ENCODE assay signal across 8 cellular contexts in genomic region chr9:124940894-124941688, GRCh38. TPM values are rescaled to one million over a fixed set of nuclear protein-coding genes. Genes with fewer than 3 reads are reported as not detected.
DNase-seq lines count a peak whose midpoint lies in the region; ATAC-seq and TF ChIP-seq lines count a peak whose summit lies in the region.

A gene with protein sequence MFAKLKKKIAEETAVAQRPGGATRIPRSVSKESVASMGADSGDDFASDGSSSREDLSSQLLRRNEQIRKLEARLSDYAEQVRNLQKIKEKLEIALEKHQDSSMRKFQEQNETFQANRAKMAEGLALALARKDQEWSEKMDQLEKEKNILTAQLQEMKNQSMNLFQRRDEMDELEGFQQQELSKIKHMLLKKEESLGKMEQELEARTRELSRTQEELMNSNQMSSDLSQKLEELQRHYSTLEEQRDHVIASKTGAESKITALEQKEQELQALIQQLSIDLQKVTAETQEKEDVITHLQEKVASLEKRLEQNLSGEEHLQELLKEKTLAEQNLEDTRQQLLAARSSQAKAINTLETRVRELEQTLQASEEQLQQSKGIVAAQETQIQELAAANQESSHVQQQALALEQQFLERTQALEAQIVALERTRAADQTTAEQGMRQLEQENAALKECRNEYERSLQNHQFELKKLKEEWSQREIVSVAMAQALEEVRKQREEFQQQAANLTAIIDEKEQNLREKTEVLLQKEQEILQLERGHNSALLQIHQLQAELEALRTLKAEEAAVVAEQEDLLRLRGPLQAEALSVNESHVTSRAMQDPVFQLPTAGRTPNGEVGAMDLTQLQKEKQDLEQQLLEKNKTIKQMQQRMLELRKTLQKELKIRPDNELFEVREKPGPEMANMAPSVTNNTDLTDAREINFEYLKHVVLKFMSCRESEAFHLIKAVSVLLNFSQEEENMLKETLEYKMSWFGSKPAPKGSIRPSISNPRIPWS (minus strand): TSS chr9:124941083. CDS start chr9:124938711, 2,372 bp downstream.

- H3K23ac ChIP-seq in IMR-90 (ENCODE audit: low read depth, low read length): peak within 1 kb of the TSS; percentile 97

- H3K4ac ChIP-seq in IMR-90 (ENCODE audit: low read depth, low read length): peak within 1 kb of the TSS; percentile 96

- peak within 1 kb of the TSS; percentile 28; the same call in 1 of the 3 replicates for H2BK15ac ChIP-seq in IMR-90 (ENCODE audit: low read depth, low read length)

- H3K27ac ChIP-seq in IMR-90 (ENCODE audit: insufficient read depth, low read length) (peak within 1 kb of the TSS; percentile 93), OCI-LY7 (ENCODE audit: low read depth, low read length, poor library complexity, severe bottlenecking) (peak within 1 kb of the TSS; percentile 91)

- H3K27me3 ChIP-seq in IMR-90 (ENCODE audit: control insufficient read depth, insufficient read depth, low read length): no peaks in the 10 kb centered on the region
- no peaks in the 10 kb centered on the region for H3K27me3 ChIP-seq in mononuclear cell (ENCODE audit: insufficient read depth, low read length)

- peak within 1 kb of the TSS; percentile 94 for H2AFZ ChIP-seq in IMR-90 (replicated peaks; ENCODE audit: low read length, poor library complexity)
- peak within 1 kb of the TSS; percentile 82 for H2AFZ ChIP-seq in OCI-LY7 (ENCODE audit: low read length)

- H3K4me3 ChIP-seq in IMR-90 (ENCODE audit: insufficient read depth, low read depth, low read length): peak within 1 kb of the TSS; percentile 84
- peak within 1 kb of the TSS; percentile 81 for H3K4me3 ChIP-seq in OCI-LY7 (ENCODE audit: low read depth, low read length, poor library complexity, severe bottlenecking)
- peak within 1 kb of the TSS; percentile 82 for H3K4me3 ChIP-seq in epithelial cell of esophagus (ENCODE audit: low read length)
- H3K4me3 ChIP-seq in mononuclear cell (ENCODE audit: low read length): peak within 1 kb of the TSS; percentile 81

- H4K8ac ChIP-seq in IMR-90 (ENCODE audit: low read depth in 2 of 2, low read length in 2 of 2): peak within 1 kb of the TSS; percentile 79 to 94

- H3K36me3 ChIP-seq in IMR-90 (ENCODE audit: control insufficient read depth, insufficient read depth, low read length) (peaks cover 5% of the 10 kb centered on the region), OCI-LY7 (ENCODE audit: insufficient read depth, low read length) (peaks cover 26% of the 10 kb centered on the region)

- 0% methylated on average over 38 of the region's 71 CpGs; no CpG with 5 or more reads in 1 of the 2 experiments for WGBS in IMR-90 (ENCODE audit: extremely low coverage in 2 of 2, insufficient read length in 1 of 2), 2 experiments

- H3K9me1 ChIP-seq in IMR-90 (ENCODE audit: insufficient read depth, low read length): no peaks in the 10 kb centered on the region

- TF ChIP-seq CTCF in IMR-90 (conservative IDR thresholded peaks at IDR 0.05; ENCODE audit: low read depth, low read length): 0 out of 2 replicates have a peak, but pooled peaks have one; percentile 1
- TF ChIP-seq CTCF in OCI-LY7 (conservative IDR thresholded peaks at IDR 0.05; ENCODE audit: low read length): no peak
- no peak for TF ChIP-seq CTCF in epithelial cell of esophagus (IDR thresholded peaks at IDR 0.05; ENCODE audit: insufficient read depth, low read depth, low read length, missing control alignments)

- H4K5ac ChIP-seq in IMR-90 (ENCODE audit: low read depth, low read length): peak within 1 kb of the TSS; percentile 91

- H3K79me1 ChIP-seq in IMR-90 (ENCODE audit: low read depth in 1 of 2, low read length in 2 of 2): peaks cover 11 to 17% of the 10 kb centered on the region in 2 experiments

- H3K9me3 ChIP-seq in IMR-90 (ENCODE audit: control insufficient read depth, insufficient read depth, low read length): no peaks in the 10 kb centered on the region
- H3K9me3 ChIP-seq in OCI-LY7 (ENCODE audit: low read length): no peaks in the 10 kb centered on the region
- no peaks in the 10 kb centered on the region for H3K9me3 ChIP-seq in mononuclear cell (ENCODE audit: low read depth, low read length)

- BruUV-seq in IMR-90 (replicated peaks; lab: Mats Ljungman, UMichigan) (TSS peak; percentile 72), OCI-LY7 (replicated peaks; lab: Mats Ljungman, UMichigan) (TSS peak; percentile 79)

- POLR2A ChIA-PET in IMR-90 (lab: Charles Lee; ENCODE audit: unreplicated experiment) (no interaction called here), OCI-LY7 (lab: Charles Lee) (interaction anchor here (0.6 to 1.8 kb wide), 7 partner anchors 9 to 78 kb away, joined by 3 to 10 read pairs (median 3); no protein-coding TSS in a partner anchor)

- in situ Hi-C loops in IMR-90 (cut with MboI; ENCODE audit: low sequenced_read_pairs): loop anchor here (5.0 kb wide), 1 partner anchor 201 kb away; the partner anchor contains the start of gene SCAI

- H3K18ac ChIP-seq in IMR-90 (ENCODE audit: low read depth, low read length): peak within 1 kb of the TSS; percentile 72

- H2BK20ac ChIP-seq in IMR-90 (ENCODE audit: low read depth, low read length): peak within 1 kb of the TSS; percentile 8; the same call in 1 of the 2 replicates

- H2AK5ac ChIP-seq in IMR-90 (ENCODE audit: low read depth, low read length): peak within 1 kb of the TSS; percentile 81

- peak within 1 kb of the TSS; percentile 93 for H2BK5ac ChIP-seq in IMR-90 (ENCODE audit: low read depth, low read length, poor library complexity, severe bottlenecking)

- peak within 1 kb of the TSS; percentile 97 for H2AK9ac ChIP-seq in IMR-90 (replicated peaks; ENCODE audit: low read depth, low read length, poor library complexity)

- ATAC-seq in GM21528 (IDR thresholded peaks at IDR 0.05; ENCODE audit: low FRiP score, unreplicated experiment) (peak; percentile 79), IMR-90 (ENCODE audit: low read depth) (peak; percentile 89)

- TF ChIP-seq POLR2A in IMR-90 (IDR thresholded peaks at IDR 0.05; ENCODE audit: low read depth, low read length): peak; percentile 89

- H2BK120ac ChIP-seq in IMR-90 (ENCODE audit: low read depth, low read length): peak within 1 kb of the TSS; percentile 72

- no peaks in the 10 kb centered on the region for H3K9me2 ChIP-seq in OCI-LY7 (ENCODE audit: insufficient read depth, low read length)

- peaks cover 8% of the 10 kb centered on the region; the same call in 1 of the 2 replicates for H3K79me2 ChIP-seq in OCI-LY7 (ENCODE audit: insufficient read depth, low read depth, low read length)

- peak within 1 kb of the TSS; percentile 96 for H3K56ac ChIP-seq in IMR-90 (ENCODE audit: extremely low read depth, insufficient read depth, low read length)

- peak; percentile 4; the same call in 1 of the 2 replicates for TF ChIP-seq RAD21 in IMR-90 (IDR thresholded peaks at IDR 0.05; ENCODE audit: low read length)

- H4K91ac ChIP-seq in IMR-90 (ENCODE audit: insufficient read depth, low read depth, low read length): peak within 1 kb of the TSS; percentile 89

- dilution Hi-C loops in IMR-90 (cut with HindIII; ENCODE audit: low sequenced_read_pairs, unreplicated experiment): no loop called here

- H3K14ac ChIP-seq in IMR-90 (replicated peaks; ENCODE audit: low read depth, low read length): peak within 1 kb of the TSS; percentile 98

- CTCF ChIA-PET in IMR-90 (lab: Yijun Ruan, JAX) (no interaction called here), OCI-LY7 (lab: Charles Lee; ENCODE audit: unreplicated experiment) (no interaction called here)

- intact Hi-C loops in IMR-90 (cut with micrococcal nuclease) (loop anchor here (1.0 to 2.0 kb wide), 3 partner anchors 20 to 260 kb away; partner anchors contain the start of genes RABEPK and SCAI), OCI-LY7 (cut with micrococcal nuclease; ENCODE audit: unreplicated experiment) (loop anchor here (1.0 to 5.0 kb wide), 4 partner anchors 72 to 202 kb away; partner anchors contain the start of genes NR6A1 and SCAI)

- peak within 1 kb of the TSS; percentile 95 for H3K9ac ChIP-seq in IMR-90 (ENCODE audit: low read depth, low read length)

- DNase-seq in DMS 273 treated with DMSO at 0.1 percent for 48 hours (lab: John Stamatoyannopoulos, UW): peak; percentile 61
- DNase-seq in IMR-90: peak; percentile 93
- peak; percentile 95 for DNase-seq in OCI-LY7 (ENCODE audit: low spot score)
- peak; percentile 88 for DNase-seq in activated T-cell treated with anti-CD3 and anti-CD28 coated beads for 4 hours
- peak; percentile 95 for DNase-seq in epithelial cell of esophagus (ENCODE audit: low read depth)
- peak; percentile 88 to 92 for DNase-seq in stimulated activated CD8-positive, alpha-beta memory T cell treated with anti-CD3 and anti-CD28 coated beads, Interleukin-2, amount 100 ng/mL, for 48 hours (ENCODE audit: low read depth in 2 of 2)

- peak within 1 kb of the TSS; percentile 98 for H3K4me2 ChIP-seq in IMR-90 (ENCODE audit: low read depth, low read length)
- H3K4me2 ChIP-seq in OCI-LY7 (ENCODE audit: low read length): peak within 1 kb of the TSS; percentile 91

- H3K4me1 ChIP-seq in IMR-90 (ENCODE audit: control insufficient read depth, insufficient read depth, low read length) (peaks cover 4% of the 10 kb centered on the region; the same call in 1 of the 2 replicates), OCI-LY7 (ENCODE audit: insufficient read depth, low read length, poor library complexity, severe bottlenecking) (peaks cover 51% of the 10 kb centered on the region), mononuclear cell (ENCODE audit: insufficient read depth, low read length) (peaks cover 20% of the 10 kb centered on the region)

- H4K20me1 ChIP-seq in IMR-90 (ENCODE audit: insufficient read depth, low read length) (no peaks in the 10 kb centered on the region), OCI-LY7 (ENCODE audit: insufficient read depth, low read length) (no peaks in the 10 kb centered on the region)

TF ChIP-seq in IMR-90, 13 proteins besides CTCF, POLR2A, EP300 and RAD21 (continues in another document):
- no peak for TF ChIP-seq CEBPB (IDR thresholded peaks at IDR 0.05; ENCODE audit: low read depth, low read length)
- no peak for TF ChIP-seq CHD1 (IDR thresholded peaks at IDR 0.05; ENCODE audit: low read depth, low read length)
- no peak for TF ChIP-seq SMC3 (IDR thresholded peaks at IDR 0.05; ENCODE audit: low read depth, low read length)
- peak; percentile 82 for TF ChIP-seq BHLHE40 (IDR thresholded peaks at IDR 0.05; ENCODE audit: low read depth, low read length)
- TF ChIP-seq, protein P1, sequence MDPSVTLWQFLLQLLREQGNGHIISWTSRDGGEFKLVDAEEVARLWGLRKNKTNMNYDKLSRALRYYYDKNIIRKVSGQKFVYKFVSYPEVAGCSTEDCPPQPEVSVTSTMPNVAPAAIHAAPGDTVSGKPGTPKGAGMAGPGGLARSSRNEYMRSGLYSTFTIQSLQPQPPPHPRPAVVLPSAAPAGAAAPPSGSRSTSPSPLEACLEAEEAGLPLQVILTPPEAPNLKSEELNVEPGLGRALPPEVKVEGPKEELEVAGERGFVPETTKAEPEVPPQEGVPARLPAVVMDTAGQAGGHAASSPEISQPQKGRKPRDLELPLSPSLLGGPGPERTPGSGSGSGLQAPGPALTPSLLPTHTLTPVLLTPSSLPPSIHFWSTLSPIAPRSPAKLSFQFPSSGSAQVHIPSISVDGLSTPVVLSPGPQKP (IDR thresholded peaks at IDR 0.05; ENCODE audit: borderline replicate concordance, low read depth, low read length): peak; percentile 88

RNA-seq across cellular contexts. Expression of the gene that starts here (rescaled TPM):
- total RNA-seq in IMR-90 (2012; rRNA removed) (10.6 and 11.9 TPM in 2 replicates), OCI-LY7 (2022) (17.4 and 19.0 TPM in 2 replicates), mononuclear cell (8.5 TPM)
- polyA plus RNA-seq in IMR-90 (2012; rRNA removed): 11.0 and 12.7 TPM in 2 replicates
- 4.9 and 8.1 TPM in 2 replicates for polyA plus RNA-seq in IMR-90 (2012; cell fraction: cytosol; rRNA removed)
- polyA plus RNA-seq in IMR-90 (2012; cell fraction: nucleus; rRNA removed; ENCODE audit: low replicate concordance): 20.0 and 40.0 TPM in 2 replicates
- 15.1 and 19.2 TPM in 2 replicates for total RNA-seq in OCI-LY7 (2014; rRNA removed; shearing (Covaris generic))

Comparison
In these comparisons a context has a peak if more than half of its experiments do, and no peak if none do; other contexts are left out.
1. Peak in every context shown above with its lines: DNase-seq, ATAC-seq, H3K4me3 ChIP-seq and H3K27ac ChIP-seq.